ENCODE assay signal across 10 cellular contexts in the genomic region with DNA sequence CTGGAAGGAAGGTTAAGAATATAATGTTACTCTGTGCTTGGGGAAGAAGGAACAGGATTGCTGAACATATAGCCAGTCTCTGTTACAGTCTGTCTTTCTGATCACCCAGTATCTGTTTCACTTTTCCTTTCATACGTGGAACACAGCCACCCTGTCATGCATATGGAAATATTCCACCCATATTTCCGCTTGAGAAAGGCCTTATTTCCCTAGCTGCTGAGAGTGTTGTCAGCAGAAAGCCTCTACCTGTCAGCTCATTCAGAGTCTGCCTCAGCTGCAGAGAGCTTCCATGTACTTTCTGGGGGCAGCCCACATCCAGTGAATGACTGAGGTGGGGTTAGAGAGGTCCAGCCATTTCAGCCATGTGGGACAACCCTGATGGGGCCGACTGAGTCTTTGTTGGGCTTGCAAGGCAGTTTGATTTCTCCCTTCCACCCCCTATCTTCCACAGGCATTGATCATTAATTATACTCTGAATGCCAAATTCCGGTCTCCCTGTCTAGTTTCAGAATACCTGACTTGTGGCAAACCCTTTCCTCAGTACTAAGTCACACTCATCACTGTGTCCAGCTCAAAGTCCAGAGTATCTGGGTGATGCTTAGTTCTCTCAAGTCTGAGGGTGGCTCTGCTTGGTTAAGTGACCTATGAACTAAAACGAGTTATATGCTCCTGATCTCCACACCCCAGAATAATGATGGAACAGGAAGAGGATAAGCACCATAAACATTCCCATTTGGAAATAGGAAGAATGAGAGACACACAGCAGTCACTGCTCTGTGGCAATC. TPM values are rescaled to one million over a fixed set of nuclear protein-coding genes. Genes with fewer than 3 reads are reported as not detected.
DNase-seq lines count a peak whose midpoint lies in the region; ATAC-seq, FAIRE-seq and TF ChIP-seq lines count a peak whose summit lies in the region.
"Had no signal": no experiment of that assay in that cellular context is flagged by ENCODE, and none has a peak within 500 bp of the region (broad histone marks: within the 10 kb centered on the region; RNA-seq: fewer than 3 reads in every experiment).

No MANE protein-coding gene starts in this region.

- H3K9me3 Mint-ChIP-seq in activated naive CD8-positive, alpha-beta T cell treated with anti-CD3 and anti-CD28 coated beads for 36 hours, result no peaks in the 10 kb centered on the region

- no peaks in the 10 kb centered on the region for H3K36me3 Mint-ChIP-seq in activated naive CD8-positive, alpha-beta T cell treated with anti-CD3 and anti-CD28 coated beads for 36 hours
- H3K36me3 Mint-ChIP-seq: neural progenitor cell had no signal

- H3K27me3 Mint-ChIP-seq in activated naive CD8-positive, alpha-beta T cell treated with anti-CD3 and anti-CD28 coated beads for 36 hours, result peaks cover 5% of the 10 kb centered on the region

- ATAC-seq in GM19372 (IDR thresholded peaks at IDR 0.05; ENCODE audit: low read depth, unreplicated experiment), result peak; percentile 91
- ATAC-seq in HG03108 (IDR thresholded peaks at IDR 0.05; ENCODE audit: unreplicated experiment), result peak; percentile 92

- no peak for DNase-seq in GM12891 (ENCODE audit: insufficient read length, low spot score)
- no peak for DNase-seq in activated naive CD8-positive, alpha-beta T cell treated with anti-CD3 and anti-CD28 coated beads for 36 hours
- no peak for DNase-seq in pons (ENCODE audit: low spot score)
- DNase-seq in NK-92 (lab: John Stamatoyannopoulos, UW; ENCODE audit: unreplicated experiment), result no peak
- no peak for DNase-seq in NCI-H345 treated with DMSO at 0.1 percent for 48 hours (lab: John Stamatoyannopoulos, UW; ENCODE audit: unreplicated experiment)
- DNase-seq in H4 (ENCODE audit: low spot score), result no peak
- DNase-seq: NCI-H146 had no signal

- no peak for TF ChIP-seq POLR2A in GM12891 (IDR thresholded peaks at IDR 0.05; ENCODE audit: low read depth, low read length)

- FAIRE-seq in GM12891 (lab: Jason Lieb, UNC), result peak; percentile 99

- no peak overlapping the region for H3K4me3 Mint-ChIP-seq in activated naive CD8-positive, alpha-beta T cell treated with anti-CD3 and anti-CD28 coated beads for 36 hours
- H3K4me3 Mint-ChIP-seq: neural progenitor cell had no signal

- H3K27ac Mint-ChIP-seq in activated naive CD8-positive, alpha-beta T cell treated with anti-CD3 and anti-CD28 coated beads for 36 hours, result peak overlapping the region; percentile 22
- H3K27ac Mint-ChIP-seq: neural progenitor cell had no signal

- H3K4me1 Mint-ChIP-seq in activated naive CD8-positive, alpha-beta T cell treated with anti-CD3 and anti-CD28 coated beads for 36 hours, result peaks cover 22% of the 10 kb centered on the region
- H3K4me1 Mint-ChIP-seq: neural progenitor cell had no signal

TF ChIP-seq in GM12891, 5 proteins besides CTCF, POLR2A, EP300 and RAD21:
- TF ChIP-seq POU2F2 (IDR thresholded peaks at IDR 0.05; ENCODE audit: low read depth, low read length) (peak; percentile 89), SPI1 (IDR thresholded peaks at IDR 0.05; ENCODE audit: low read depth, low read length) (no peak)

RNA-seq across cellular contexts. Expression of gene SMIM9, which starts 6.6 kb away (rescaled TPM):
- polyA plus RNA-seq in GM12891 (2012; ENCODE audit: low read depth, missing spikeins), result not detected
- total RNA-seq in activated naive CD8-positive, alpha-beta T cell treated with anti-CD3 and anti-CD28 coated beads for 36 hours, result not detected
- not detected in 2 replicates for total RNA-seq in H4 (2014; rRNA removed; shearing (Covaris generic))

RNA-seq across cellular contexts. Expression of gene MPP1, which starts 22.5 kb away (rescaled TPM):
- polyA plus RNA-seq in GM12891 (2012; ENCODE audit: low read depth, missing spikeins), result 15.4 TPM
- 10 to 100 TPM; 16.2 to 17.9 TPM for total RNA-seq in activated naive CD8-positive, alpha-beta T cell treated with anti-CD3 and anti-CD28 coated beads for 36 hours
- total RNA-seq in H4 (2014; rRNA removed; shearing (Covaris generic)), result 9.3 and 15.4 TPM in 2 replicates

RNA-seq across cellular contexts. Expression of gene F8A1, which starts 58.3 kb away (rescaled TPM):
- 31.8 TPM for polyA plus RNA-seq in GM12891 (2012; ENCODE audit: low read depth, missing spikeins)
- total RNA-seq in activated naive CD8-positive, alpha-beta T cell treated with anti-CD3 and anti-CD28 coated beads for 36 hours, result 10 to 100 TPM; 39.3 to 39.4 TPM
- 6.4 and 11.8 TPM in 2 replicates for total RNA-seq in H4 (2014; rRNA removed; shearing (Covaris generic))
